Comparison of ENCODE assay signal across 8 cellular contexts in genomic region chr19:47176627-47177090, GRCh38. TPM values are rescaled to one million over a fixed set of nuclear protein-coding genes. Genes with fewer than 3 reads are reported as not detected.
DNase-seq lines count a peak whose midpoint lies in the region; ATAC-seq, FAIRE-seq and TF ChIP-seq lines count a peak whose summit lies in the region.

No MANE protein-coding gene starts in this region.

- DNase-seq in GM12891 (ENCODE audit: insufficient read length, low spot score) (no peak), activated T-cell treated with anti-CD3 and anti-CD28 coated beads for 24 hours (ENCODE audit: low read depth) (peak; percentile 32), fibroblast of pulmonary artery (ENCODE audit: low read depth) (peak; percentile 96), spleen (no peak), NCI-H1694 (lab: John Stamatoyannopoulos, UW) (no peak), 8988T (no peak), NCI-H1930 (lab: John Stamatoyannopoulos, UW) (no peak)

- TF ChIP-seq POLR2A in GM12891 (IDR thresholded peaks at IDR 0.05; ENCODE audit: low read depth, low read length) (no peak), spleen (IDR thresholded peaks at IDR 0.05) (no peak)

- no peak for ATAC-seq in GM19351 (IDR thresholded peaks at IDR 0.05; ENCODE audit: unreplicated experiment)

- 19 to 32% (median 27%) methylated on average over 5 of the region's 5 CpGs for WGBS in spleen, 5 donors

- intact Hi-C loops in spleen (cut with DNase I; ENCODE audit: low total_unique reads), result no loop called here

- H3K4me3 ChIP-seq in fibroblast of pulmonary artery (replicated peaks; ENCODE audit: low read depth, low read length), result no peak overlapping the region
- no peak overlapping the region for H3K4me3 ChIP-seq in spleen

- peak; percentile 56 for FAIRE-seq in GM12891 (lab: Jason Lieb, UNC)

- H3K27ac ChIP-seq in spleen, result peak overlapping the region; percentile 33 to 77 (median 58)

- H3K4me1 ChIP-seq in spleen, result peaks cover 10 to 37% (median 21%) of the 10 kb centered on the region in 6 donors

- no peaks in the 10 kb centered on the region for H3K9me3 ChIP-seq in spleen

- H3K27me3 ChIP-seq in spleen (replicated peaks in 1 of 7), result no peaks in the 10 kb centered on the region

- no peak for TF ChIP-seq CTCF in fibroblast of pulmonary artery (IDR thresholded peaks at IDR 0.05; ENCODE audit: low read length, missing control alignments)
- TF ChIP-seq CTCF in spleen (IDR thresholded peaks at IDR 0.05 in 8 of 11, conservative IDR thresholded peaks at IDR 0.05 in 3 of 11), result no peak

- peaks cover 0 to 98% (median 37%) of the 10 kb centered on the region in 6 donors for H3K36me3 ChIP-seq in spleen

TF ChIP-seq in GM12891, 5 proteins besides CTCF, POLR2A, EP300 and RAD21:
- TF ChIP-seq PAX5 (IDR thresholded peaks at IDR 0.05; ENCODE audit: insufficient read depth, low read length, severe bottlenecking) (no peak), POLR2AphosphoS5 (IDR thresholded peaks at IDR 0.05; ENCODE audit: low read depth, low read length) (no peak), TAF1 (IDR thresholded peaks at IDR 0.05; ENCODE audit: low read depth, low read length) (no peak), SPI1 (IDR thresholded peaks at IDR 0.05; ENCODE audit: low read depth, low read length) (no peak), POU2F2 (IDR thresholded peaks at IDR 0.05; ENCODE audit: low read depth, low read length) (no peak)

RNA-seq across cellular contexts. Expression of gene SAE1, which starts 46.0 kb away (rescaled TPM):
- 99.4 TPM for polyA plus RNA-seq in GM12891 (2012; ENCODE audit: low read depth, missing spikeins)
- 10 to 100 TPM; 42.7 to 72.4 (median 59.5) TPM for total RNA-seq in spleen
- polyA plus RNA-seq in spleen, result 10 to 100 TPM; 28.1 to 53.3 (median 43.9) TPM

RNA-seq across cellular contexts. Expression of gene BBC3, which starts 54.3 kb away (rescaled TPM):
- 10.9 TPM for polyA plus RNA-seq in GM12891 (2012; ENCODE audit: low read depth, missing spikeins)
- total RNA-seq in spleen, result 10 to 100 TPM in 6 of 7 donors, 1 to 10 TPM in 1; 6.3 to 17.0 (median 11.3) TPM
- polyA plus RNA-seq in spleen, result 10 to 100 TPM in 1 of 3 donors, 1 to 10 TPM in 2; 7.1 to 12.6 (median 9.5) TPM

Comparison
In these comparisons a context has a peak if more than half of its experiments do, and no peak if none do; other contexts are left out.
1. DNase-seq: peak in activated T-cell treated with anti-CD3 and anti-CD28 coated beads for 24 hours (single experiment) and fibroblast of pulmonary artery (single experiment); none in GM12891 (single experiment), spleen (single experiment), NCI-H1694 (single experiment), 8988T (single experiment) and NCI-H1930 (0 of 2).